ENCODE assay signal across 10 cellular contexts in genomic region chr2:239311132-239312040, GRCh38.
DNase-seq lines count a peak whose midpoint lies in the region; ATAC-seq and TF ChIP-seq lines count a peak whose summit lies in the region.
"Had no signal": no experiment of that assay in that cellular context is flagged by ENCODE, and none has a peak within 500 bp of the region (broad histone marks: within the 10 kb centered on the region; RNA-seq: fewer than 3 reads in every experiment).

No MANE protein-coding gene starts in this region.

- H3K27me3 ChIP-seq in colonic mucosa, result no peaks in the 10 kb centered on the region
- no peaks in the 10 kb centered on the region for H3K27me3 ChIP-seq in lung (ENCODE audit: control insufficient read depth, insufficient read depth)
- H3K27me3 ChIP-seq in brain microvascular endothelial cell (replicated peaks), result no peaks in the 10 kb centered on the region

- H3K4me1 ChIP-seq in colonic mucosa (no peaks in the 10 kb centered on the region), lung (ENCODE audit: control insufficient read depth in 2 of 2, insufficient read depth in 2 of 2, low read length in 2 of 2) (peaks cover 14 to 28% of the 10 kb centered on the region in 2 donors)
- H3K4me1 ChIP-seq: HAP-1 had no signal

- H3K36me3 ChIP-seq in colonic mucosa (no peaks in the 10 kb centered on the region), lung (ENCODE audit: control insufficient read depth in 2 of 2, insufficient read depth in 2 of 2, low read length in 2 of 2) (no peaks in the 10 kb centered on the region), brain microvascular endothelial cell (replicated peaks) (no peaks in the 10 kb centered on the region)
- H3K36me3 ChIP-seq: HAP-1 had no signal

- intact Hi-C loops in colonic mucosa (cut with DNase I), result no loop called here

- H3K9ac ChIP-seq in colonic mucosa (ENCODE audit: low read depth in 2 of 2, low read length in 2 of 2), result no peak overlapping the region

- H3K27ac ChIP-seq in colonic mucosa (no peak overlapping the region), lung (ENCODE audit: low read depth in 1 of 2, low read length in 1 of 2) (no peak overlapping the region), temporal lobe (ENCODE audit: low read depth, low read length) (peak overlapping the region; percentile 87), brain microvascular endothelial cell (no peak overlapping the region)

- DNase-seq in NCI-H1417 (lab: John Stamatoyannopoulos, UW) (peak; percentile 15 to 76 (median 58)), NCI-H1417 treated with DMSO at 0.1 percent for 48 hours (lab: John Stamatoyannopoulos, UW) (no peak), colonic mucosa (peak; percentile 28), lung (ENCODE audit: low spot score) (peak; percentile 75), brain microvascular endothelial cell (no peak), SK-N-DZ (ENCODE audit: low spot score) (no peak)

- no peaks in the 10 kb centered on the region for H3K9me3 ChIP-seq in colonic mucosa
- no peaks in the 10 kb centered on the region for H3K9me3 ChIP-seq in lung (ENCODE audit: control insufficient read depth in 2 of 2, insufficient read depth in 1 of 2, low read length in 1 of 2)
- H3K9me3 ChIP-seq: HAP-1 had no signal

- in situ Hi-C loops in brain microvascular endothelial cell (cut with HindIII; ENCODE audit: low pct_ligation_motif_present, low sequenced_read_pairs), result no loop called here

- WGBS in lung, 2 donors, result 61 to 68% methylated on average over 28 of the region's 28 CpGs

- TF ChIP-seq CTCF in colonic mucosa (IDR thresholded peaks at IDR 0.05) (no peak), lung (IDR thresholded peaks at IDR 0.05; ENCODE audit: control extremely low read depth, extremely low read depth) (no peak), brain microvascular endothelial cell (IDR thresholded peaks at IDR 0.05; ENCODE audit: low read depth, low read length, missing control alignments) (no peak)

- H3K4me3 ChIP-seq in colonic mucosa (no peak overlapping the region), lung (no peak overlapping the region), brain microvascular endothelial cell (ENCODE audit: low read depth, low read length) (no peak overlapping the region)
- H3K4me3 ChIP-seq: GM12878, HAP-1 had no signal

- peak; percentile 66 for ATAC-seq in lung (ENCODE audit: insufficient read depth, low FRiP score)
- no peak for ATAC-seq in HG02571 (IDR thresholded peaks at IDR 0.05; ENCODE audit: unreplicated experiment)
- ATAC-seq: GM12878 had no signal

Comparison
In these comparisons a context has a peak if more than half of its experiments do, and no peak if none do; other contexts are left out.
1. DNase-seq: peak in NCI-H1417 (3 of 3), colonic mucosa (single experiment) and lung (single experiment); none in NCI-H1417 treated with DMSO at 0.1 percent for 48 hours (single experiment), brain microvascular endothelial cell (single experiment) and SK-N-DZ (single experiment).